25 cellular contexts compared by ENCODE assay signal in the genomic region with DNA sequence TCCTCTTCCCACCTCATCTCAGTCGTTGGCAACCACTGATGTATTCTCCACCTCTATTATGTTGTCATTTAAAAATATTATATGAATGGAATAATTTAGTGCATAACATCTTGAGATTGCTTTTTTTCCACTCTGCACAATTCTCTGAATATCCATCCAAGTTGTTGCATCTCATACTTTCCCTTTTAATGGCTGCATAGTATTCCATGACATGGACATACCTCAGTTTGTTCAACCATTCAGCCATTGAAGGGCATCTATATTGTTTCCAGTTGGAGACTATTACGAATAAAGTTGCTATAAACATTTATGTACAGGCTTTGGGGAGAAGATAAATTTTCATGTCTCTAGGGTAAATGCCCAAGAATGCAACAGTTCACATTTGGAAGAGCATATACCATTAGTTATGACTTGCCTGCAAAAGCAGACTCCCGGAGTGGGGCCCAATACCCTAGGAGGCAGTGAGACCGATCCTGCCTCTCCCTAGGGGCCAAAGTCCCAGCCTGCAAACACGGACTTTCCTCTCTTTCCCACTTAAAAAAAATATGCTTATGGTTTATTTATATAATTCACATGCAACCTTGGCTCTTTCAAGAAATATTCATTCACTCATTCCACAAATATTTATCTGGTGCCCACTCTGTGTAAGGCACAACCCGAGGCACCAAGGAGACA.
DNase-seq lines count a peak whose midpoint lies in the region; ATAC-seq, FAIRE-seq and TF ChIP-seq lines count a peak whose summit lies in the region.
"Had no signal": no experiment of that assay in that cellular context is flagged by ENCODE, and none has a peak within 500 bp of the region (broad histone marks: within the 10 kb centered on the region; RNA-seq: fewer than 3 reads in every experiment).

No MANE protein-coding gene starts in this region.

- H3K27me3 ChIP-seq in K562 (ENCODE audit: control insufficient read depth in 2 of 2, insufficient read depth in 2 of 2, low read length in 2 of 2) (peaks cover 0 to 13% of the 10 kb centered on the region in 2 experiments; a peak in 3 of 5 replicates), neuronal stem cell (ENCODE audit: control insufficient read depth in 3 of 3, insufficient read depth in 3 of 3, low read depth in 1 of 3, low read length in 3 of 3) (no peaks in the 10 kb centered on the region), thyroid gland (no peaks in the 10 kb centered on the region)

- no peak overlapping the region for H3K4me3 ChIP-seq in K562
- no peak overlapping the region for H3K4me3 ChIP-seq in neuronal stem cell (ENCODE audit: low read length in 2 of 2)
- no peak overlapping the region for H3K4me3 ChIP-seq in thyroid gland (replicated peaks in 1 of 3)
- H3K4me3 ChIP-seq: A549 had no signal

- H3K9ac ChIP-seq in K562 (ENCODE audit: insufficient read depth in 1 of 2, low read depth in 2 of 2, low read length in 2 of 2): no peak overlapping the region
- peak overlapping the region; percentile 44 for H3K9ac ChIP-seq in neuronal stem cell (ENCODE audit: low read depth, low read length, poor library complexity)

- no peaks in the 10 kb centered on the region for H3K79me1 ChIP-seq in neuronal stem cell (ENCODE audit: low read depth, low read length)

- H3K36me3 ChIP-seq in KOPT-K1 (ENCODE audit: insufficient read depth, low read length) (no peaks in the 10 kb centered on the region), K562 (ENCODE audit: control insufficient read depth, insufficient read depth, low read length) (no peaks in the 10 kb centered on the region), neuronal stem cell (replicated peaks in 1 of 2; ENCODE audit: control insufficient read depth in 2 of 2, insufficient read depth in 2 of 2, low read length in 2 of 2) (no peaks in the 10 kb centered on the region), thyroid gland (no peaks in the 10 kb centered on the region)

- H2BK5ac ChIP-seq in neuronal stem cell (ENCODE audit: low read length): no peak overlapping the region

- TF ChIP-seq EP300 in K562 (IDR thresholded peaks at IDR 0.05; ENCODE audit: low read length): no peak

- no peak overlapping the region for H2AFZ ChIP-seq in K562 (ENCODE audit: low read depth, low read length)
- no peak overlapping the region for H2AFZ ChIP-seq in neuronal stem cell (ENCODE audit: low read length)

- H2AK5ac ChIP-seq in neuronal stem cell (ENCODE audit: low read depth, low read length): no peak overlapping the region

- peaks cover 5% of the 10 kb centered on the region for H3K36me3 Mint-ChIP-seq in Calu3 (ENCODE audit: insufficient read depth, unreplicated experiment)
- H3K36me3 Mint-ChIP-seq: CD4-positive, alpha-beta memory T cell had no signal

- no peak for FAIRE-seq in K562 (lab: Jason Lieb, UNC)
- FAIRE-seq: A549, GM12891, H54 had no signal

- WGBS in K562 (ENCODE audit: insufficient coverage, low coverage, missing lambda C conversion rate): 0% methylated on average over 6 of the region's 6 CpGs
- no CpG with 5 or more reads among the region's 6 CpGs for WGBS in neuronal stem cell (ENCODE audit: extremely low coverage in 2 of 2, insufficient read length in 2 of 2, insufficient replicate concordance in 1 of 2), 2 donors
- 84 to 88% methylated on average over 6 of the region's 6 CpGs for WGBS in thyroid gland, 2 donors

- in situ Hi-C loops in K562 (cut with MboI): no loop called here

- H3K9me3 ChIP-seq in KOPT-K1 (ENCODE audit: insufficient read depth, low read length, poor library complexity, severe bottlenecking) (no peaks in the 10 kb centered on the region), K562 (replicated peaks; ENCODE audit: control insufficient read depth, insufficient read depth, low read depth, low read length) (no peaks in the 10 kb centered on the region), neuronal stem cell (replicated peaks in 1 of 2; ENCODE audit: control insufficient read depth in 2 of 2, insufficient read depth in 1 of 2, low read depth in 1 of 2, low read length in 2 of 2) (no peaks in the 10 kb centered on the region), thyroid gland (no peaks in the 10 kb centered on the region)
- H3K9me3 ChIP-seq: A549 had no signal

- H3K9me1 ChIP-seq in K562 (ENCODE audit: control insufficient read depth, insufficient read depth, low read length): no peaks in the 10 kb centered on the region

- no peak overlapping the region for H3K4me2 ChIP-seq in K562 (ENCODE audit: insufficient read depth, low read length)
- no peak overlapping the region for H3K4me2 ChIP-seq in neuronal stem cell (ENCODE audit: insufficient read depth, low read length, poor library complexity, severe bottlenecking)
- H3K4me2 ChIP-seq: A549 had no signal

- H3K27ac ChIP-seq in KOPT-K1 (ENCODE audit: low read depth, low read length, poor library complexity, severe bottlenecking): peak overlapping the region; percentile 97
- H3K27ac ChIP-seq in K562 (ENCODE audit: extremely low read depth, low read depth, low read length): no peak overlapping the region
- no peak overlapping the region for H3K27ac ChIP-seq in neuronal stem cell (replicated peaks; ENCODE audit: low read length)
- H3K27ac ChIP-seq in thyroid gland: no peak overlapping the region
- H3K27ac ChIP-seq: RWPE1 had no signal

- TF ChIP-seq CTCF in Calu3 (IDR thresholded peaks at IDR 0.05; ENCODE audit: unreplicated experiment) (no peak), K562 (IDR thresholded peaks at IDR 0.05 in 2 of 3, conservative IDR thresholded peaks at IDR 0.05 in 1 of 3; ENCODE audit: insufficient read depth in 2 of 3, low read depth in 1 of 3, low read length in 3 of 3) (no peak), thyroid gland (IDR thresholded peaks at IDR 0.05) (no peak)

- H3K23ac ChIP-seq in neuronal stem cell (ENCODE audit: low read depth, low read length, poor library complexity): no peak overlapping the region

- no peak overlapping the region for H3K4ac ChIP-seq in neuronal stem cell (ENCODE audit: low read length)

- DNase-seq in Calu3 (no peak), K562 (ENCODE audit: extremely low read depth in 1 of 4, low spot score in 3 of 4) (no peak), neuronal stem cell (ENCODE audit: low spot score) (no peak), thyroid gland (no peak), DMS 273 treated with DMSO at 0.1 percent for 48 hours (lab: John Stamatoyannopoulos, UW) (no peak)
- DNase-seq: C1 segment of cervical spinal cord; CD4-positive, alpha-beta memory T cell; COR-L47; DMS79; GF-D8; KBM-7; MM.1S; NCI-H2029 treated with DMSO at 0.1 percent for 48 hours; NCI-H446 treated with DMSO at 0.1 percent for 48 hours; NCI-H526; NCI-H82; NK-92 treated with Interleukin-12 subunit alpha and Interleukin-12 subunit beta, amount 100 ng/mL, for 24 hours; SHP77 had no signal

- CTCF ChIA-PET in Calu3 (lab: Charles Lee) (no interaction called here), K562 (lab: Yijun Ruan, JAX; ENCODE audit: low intra/inter-chr PET ratio) (no interaction called here)

- no peak overlapping the region for H3K14ac ChIP-seq in neuronal stem cell (ENCODE audit: low read length)

- no peak overlapping the region for H2BK12ac ChIP-seq in neuronal stem cell (ENCODE audit: low read length)

- H4K8ac ChIP-seq in neuronal stem cell (ENCODE audit: low read depth, low read length): no peak overlapping the region

- ATAC-seq in K562 (no peak), HG03135 (IDR thresholded peaks at IDR 0.05; ENCODE audit: unreplicated experiment) (no peak)
- ATAC-seq: A549, Panc1 had no signal

- no peak overlapping the region for H4K91ac ChIP-seq in neuronal stem cell (ENCODE audit: low read depth, low read length, poor library complexity)

- POLR2A ChIA-PET in K562 (lab: Yijun Ruan, JAX): no interaction called here

- no peaks in the 10 kb centered on the region; the same call in 1 of the 2 replicates for H4K20me1 ChIP-seq in K562 (replicated peaks; ENCODE audit: control insufficient read depth, insufficient read depth, low read length)

- TF ChIP-seq RAD21 in K562 (CRISPR knock-in tag; conservative IDR thresholded peaks at IDR 0.05 in 1 of 2, IDR thresholded peaks at IDR 0.05 in 1 of 2): no peak

- H3K4me3 Mint-ChIP-seq in Calu3 (ENCODE audit: low read depth, unreplicated experiment): no peak overlapping the region
- H3K4me3 Mint-ChIP-seq: CD4-positive, alpha-beta memory T cell had no signal

- no peak overlapping the region for H2BK120ac ChIP-seq in neuronal stem cell (ENCODE audit: low read depth, low read length)

- no peak overlapping the region for H2BK15ac ChIP-seq in neuronal stem cell (ENCODE audit: low read length)

- H3K4me1 ChIP-seq in K562 (replicated peaks in 1 of 2; ENCODE audit: control insufficient read depth in 2 of 2, insufficient read depth in 2 of 2, low read length in 2 of 2): no peaks in the 10 kb centered on the region
- peaks cover 0 to 2% of the 10 kb centered on the region in 2 donors for H3K4me1 ChIP-seq in neuronal stem cell (ENCODE audit: control insufficient read depth in 2 of 2, insufficient read depth in 1 of 2, low read depth in 1 of 2, low read length in 2 of 2)
- no peaks in the 10 kb centered on the region for H3K4me1 ChIP-seq in thyroid gland

- no TSS peak for BruUV-seq in Calu3 (replicated peaks; lab: Mats Ljungman, UMichigan)
- no TSS peak for BruUV-seq in K562 (replicated peaks; lab: Mats Ljungman, UMichigan)

- peak overlapping the region; percentile 28 for H3K27ac Mint-ChIP-seq in Calu3 (ENCODE audit: unreplicated experiment)
- H3K27ac Mint-ChIP-seq: CD4-positive, alpha-beta memory T cell had no signal

- TF ChIP-seq POLR2A in K562 (conservative IDR thresholded peaks at IDR 0.05) (no peak), thyroid gland (IDR thresholded peaks at IDR 0.05) (no peak)

- H3K27me3 Mint-ChIP-seq in Calu3 (ENCODE audit: unreplicated experiment): no peaks in the 10 kb centered on the region

- peaks cover 61% of the 10 kb centered on the region for H3K4me1 Mint-ChIP-seq in Calu3 (ENCODE audit: low read depth, unreplicated experiment)

- H3K18ac ChIP-seq in neuronal stem cell (ENCODE audit: low read length): no peak overlapping the region

- intact Hi-C loops in Calu3 (cut with micrococcal nuclease; ENCODE audit: unreplicated experiment) (no loop called here), K562 (cut with micrococcal nuclease) (no loop called here), thyroid gland (cut with DNase I) (no loop called here)

- H3K9me3 Mint-ChIP-seq in Calu3 (ENCODE audit: low read depth, unreplicated experiment): no peaks in the 10 kb centered on the region
- H3K9me3 Mint-ChIP-seq: CD4-positive, alpha-beta memory T cell had no signal

- H3K79me2 ChIP-seq in K562 (ENCODE audit: control insufficient read depth, insufficient read depth, low read length): no peaks in the 10 kb centered on the region

TF ChIP-seq in K562, 482 proteins besides CTCF, POLR2A, EP300 and RAD21:
- TF ChIP-seq TARDBP (IDR thresholded peaks at IDR 0.05): no peak
- peak; percentile 23 for TF ChIP-seq ZNF146 (CRISPR knock-in tag; IDR thresholded peaks at IDR 0.05; ENCODE audit: unreplicated experiment)
- peak; percentile 45 for TF ChIP-seq RBM25 (IDR thresholded peaks at IDR 0.05; ENCODE audit: low read depth, low read length, severe bottlenecking)
